ENCODE assay signal across 12 cellular contexts in the genomic region with DNA sequence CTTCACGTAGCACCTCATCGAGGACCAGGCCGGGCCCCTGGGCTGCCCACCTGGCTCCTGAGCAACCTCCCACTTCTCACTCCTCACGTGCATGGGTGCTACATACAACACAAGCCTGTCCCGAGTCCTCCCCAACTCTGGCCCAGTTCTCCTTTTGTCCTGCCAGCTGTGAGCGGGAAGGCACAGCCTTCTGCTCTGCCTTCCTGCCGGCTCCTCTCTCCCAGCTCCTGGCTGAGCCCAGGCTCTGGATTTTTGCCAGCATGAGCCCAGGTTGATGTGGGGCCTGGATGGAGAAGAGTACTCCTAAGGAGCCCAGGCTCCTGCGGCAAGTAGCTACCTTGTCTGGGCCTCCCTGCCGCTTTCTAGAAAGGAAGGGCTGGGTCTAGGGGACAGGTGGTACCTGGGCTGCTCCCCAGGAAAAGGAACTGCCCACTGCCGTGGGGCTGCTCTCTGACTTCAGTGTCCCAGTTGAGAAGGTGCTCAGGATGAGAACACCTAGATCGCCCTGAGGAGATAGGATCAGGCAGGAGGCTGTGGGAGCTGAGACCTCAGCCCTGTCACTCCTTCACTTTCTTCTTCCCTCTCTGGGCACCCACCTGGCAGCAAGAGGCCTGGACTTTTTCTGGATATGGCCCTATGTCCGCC. TPM values are rescaled to one million over a fixed set of nuclear protein-coding genes. Genes with fewer than 3 reads are reported as not detected.
DNase-seq lines count a peak whose midpoint lies in the region; ATAC-seq and TF ChIP-seq lines count a peak whose summit lies in the region.
"Had no signal": no experiment of that assay in that cellular context is flagged by ENCODE, and none has a peak within 500 bp of the region (broad histone marks: within the 10 kb centered on the region; RNA-seq: fewer than 3 reads in every experiment).

No MANE protein-coding gene starts in this region.

- peak in 1 of 4 donors; percentile 53 for TF ChIP-seq EP300 in sigmoid colon (IDR thresholded peaks at IDR 0.05)

- peaks cover 27% of the 10 kb centered on the region for H3K4me1 ChIP-seq in fibroblast of lung (ENCODE audit: control insufficient read depth, extremely low read depth, insufficient read depth, low read length)
- H3K4me1 ChIP-seq in sigmoid colon = peaks cover 0 to 90% (median 73%) of the 10 kb centered on the region in 4 donors

- intact Hi-C loops in sigmoid colon (cut with DNase I) = loop anchor here (5.0 kb wide), 1 partner anchor 82 kb away; the partner anchor contains the start of gene NFIX

- TF ChIP-seq POLR2A in sigmoid colon (IDR thresholded peaks at IDR 0.05) = no peak

- ATAC-seq in natural killer cell treated with Interleukin-12 subunit alpha and Interleukin-12 subunit beta and Interleukin-15 and Interleukin-18, amount 100 ng/mL, for 72 hours = no peak
- ATAC-seq in GM21717 (IDR thresholded peaks at IDR 0.05; ENCODE audit: unreplicated experiment) (no peak), GM19351 (IDR thresholded peaks at IDR 0.05; ENCODE audit: unreplicated experiment) (no peak), HG03342 (IDR thresholded peaks at IDR 0.05; ENCODE audit: unreplicated experiment) (no peak)

- H3K27me3 ChIP-seq in fibroblast of lung (ENCODE audit: control insufficient read depth, insufficient read depth, low read length) (no peaks in the 10 kb centered on the region), sigmoid colon (no peaks in the 10 kb centered on the region)

- H3K9me3 Mint-ChIP-seq in natural killer cell treated with Interleukin-12 subunit alpha and Interleukin-12 subunit beta and Interleukin-15 and Interleukin-18, amount 100 ng/mL, for 72 hours = no peaks in the 10 kb centered on the region
- H3K9me3 Mint-ChIP-seq: CD4-positive, CD25-positive, alpha-beta regulatory T cell had no signal

- peaks cover 2% of the 10 kb centered on the region for H3K79me2 ChIP-seq in fibroblast of lung (ENCODE audit: control insufficient read depth, insufficient read depth, low read length)

- no peak overlapping the region for H2AFZ ChIP-seq in fibroblast of lung (ENCODE audit: low read length)

- H3K9ac ChIP-seq in fibroblast of lung (ENCODE audit: insufficient read depth, low read length) = no peak overlapping the region

- DNase-seq in COR-L47 (lab: John Stamatoyannopoulos, UW) (peak; percentile 51), NCI-H446 treated with DMSO at 0.1 percent for 48 hours (lab: John Stamatoyannopoulos, UW) (peak; percentile 61), fibroblast of lung (ENCODE audit: low read depth in 2 of 2) (peak in 1 of 2 donors; percentile 20), sigmoid colon (peak; percentile 91)
- DNase-seq in natural killer cell treated with Interleukin-12 subunit alpha and Interleukin-12 subunit beta and Interleukin-15 and Interleukin-18, amount 100 ng/mL, for 72 hours (ENCODE audit: low spot score) = no peak
- DNase-seq: activated CD4-positive, alpha-beta T cell treated with anti-CD3 and anti-CD28 coated beads for 4 hours; CD4-positive, CD25-positive, alpha-beta regulatory T cell; stimulated activated CD4-positive, alpha-beta T cell treated with anti-CD3 and anti-CD28 coated beads, Interleukin-12 subunit alpha, Interleukin-12 subunit beta, amount 100 ng/mL, for 4 hours; stimulated activated naive CD4-positive, alpha-beta T cell had no signal

- WGBS in sigmoid colon, 2 donors = 24 to 55% methylated on average over 12 of the region's 12 CpGs

- no peak overlapping the region for H3K4me3 Mint-ChIP-seq in natural killer cell treated with Interleukin-12 subunit alpha and Interleukin-12 subunit beta and Interleukin-15 and Interleukin-18, amount 100 ng/mL, for 72 hours
- H3K4me3 Mint-ChIP-seq: CD4-positive, CD25-positive, alpha-beta regulatory T cell had no signal

- H3K9me3 ChIP-seq in fibroblast of lung (ENCODE audit: control insufficient read depth, insufficient read depth, low read depth, low read length) (no peaks in the 10 kb centered on the region), sigmoid colon (no peaks in the 10 kb centered on the region)

- peaks cover 0 to 3% of the 10 kb centered on the region in 2 donors for H3K27me3 Mint-ChIP-seq in natural killer cell treated with Interleukin-12 subunit alpha and Interleukin-12 subunit beta and Interleukin-15 and Interleukin-18, amount 100 ng/mL, for 72 hours

- no peaks in the 10 kb centered on the region for H3K4me1 Mint-ChIP-seq in natural killer cell treated with Interleukin-12 subunit alpha and Interleukin-12 subunit beta and Interleukin-15 and Interleukin-18, amount 100 ng/mL, for 72 hours (ENCODE audit: low read depth in 2 of 2)
- H3K4me1 Mint-ChIP-seq: CD4-positive, CD25-positive, alpha-beta regulatory T cell had no signal

- H3K27ac ChIP-seq in fibroblast of lung (ENCODE audit: insufficient read depth, low read length) (peak overlapping the region; percentile 50), sigmoid colon (peak overlapping the region; percentile 79 to 97 (median 88))

- H3K36me3 Mint-ChIP-seq in natural killer cell treated with Interleukin-12 subunit alpha and Interleukin-12 subunit beta and Interleukin-15 and Interleukin-18, amount 100 ng/mL, for 72 hours = no peaks in the 10 kb centered on the region
- H3K36me3 Mint-ChIP-seq: CD4-positive, CD25-positive, alpha-beta regulatory T cell had no signal

- no peak overlapping the region for H3K27ac Mint-ChIP-seq in natural killer cell treated with Interleukin-12 subunit alpha and Interleukin-12 subunit beta and Interleukin-15 and Interleukin-18, amount 100 ng/mL, for 72 hours
- H3K27ac Mint-ChIP-seq: CD4-positive, CD25-positive, alpha-beta regulatory T cell had no signal

- H3K4me2 ChIP-seq in fibroblast of lung (ENCODE audit: extremely low read depth, insufficient read depth, low read length) = peak overlapping the region; percentile 54

- peaks cover 33% of the 10 kb centered on the region for H3K36me3 ChIP-seq in fibroblast of lung (ENCODE audit: control insufficient read depth, insufficient read depth, low read length)
- peaks cover 5 to 53% (median 22%) of the 10 kb centered on the region in 4 donors for H3K36me3 ChIP-seq in sigmoid colon

- H3K4me3 ChIP-seq in fibroblast of lung (replicated peaks in 1 of 4; ENCODE audit: control extremely low read depth in 1 of 4, insufficient read depth in 1 of 4, low read depth in 3 of 4, low read length in 4 of 4) (no peak overlapping the region), sigmoid colon (no peak overlapping the region)

- no peaks in the 10 kb centered on the region for H4K20me1 ChIP-seq in fibroblast of lung (ENCODE audit: control insufficient read depth, extremely low read depth, insufficient read depth, low read length)

- TF ChIP-seq CTCF in fibroblast of lung (conservative IDR thresholded peaks at IDR 0.05 in 1 of 2, IDR thresholded peaks at IDR 0.05 in 1 of 2; ENCODE audit: low read depth in 1 of 2, low read length in 2 of 2) (no peak), sigmoid colon (IDR thresholded peaks at IDR 0.05) (no peak)

RNA-seq across cellular contexts. Expression of gene LYL1, which starts 23.6 kb away (rescaled TPM):
- total RNA-seq in fibroblast of lung (under 0.01 and 1.2 TPM in 2 replicates), sigmoid colon (10 to 100 TPM; 13.0 to 17.8 (median 15.2) TPM)
- polyA plus RNA-seq in fibroblast of lung (0.26 and 0.30 TPM in 2 replicates), sigmoid colon (10 to 100 TPM in 1 of 3 donors, 1 to 10 TPM in 2; 3.0 to 18.4 (median 3.7) TPM)
- polyA plus RNA-seq in fibroblast of lung (2012) = 0.50 and 0.96 TPM in 2 replicates
- polyA minus RNA-seq in fibroblast of lung (ENCODE audit: low replicate concordance) = 0.22 TPM in 1 of 2 replicates, not detected in the other
- 1 to 10 TPM in 1 of 2 donors, under 1 TPM in 1; 0.86 to 1.4 TPM for total RNA-seq in natural killer cell treated with Interleukin-12 subunit alpha and Interleukin-12 subunit beta and Interleukin-15 and Interleukin-18, amount 100 ng/mL, for 72 hours

RNA-seq across cellular contexts. Expression of gene TRMT1, which starts 37.5 kb away (rescaled TPM):
- 20.3 and 21.8 TPM in 2 replicates for total RNA-seq in fibroblast of lung
- 12.2 and 17.9 TPM in 2 replicates for polyA plus RNA-seq in fibroblast of lung
- polyA plus RNA-seq in fibroblast of lung (2012) = 12.4 and 24.1 TPM in 2 replicates
- polyA minus RNA-seq in fibroblast of lung (ENCODE audit: low replicate concordance) = 24.9 and 36.2 TPM in 2 replicates
- 10 to 100 TPM; 17.4 to 25.8 (median 21.9) TPM for total RNA-seq in sigmoid colon
- 10 to 100 TPM in 2 of 3 donors, 1 to 10 TPM in 1; 6.7 to 48.6 (median 10.2) TPM for polyA plus RNA-seq in sigmoid colon
- 100 to 1,000 TPM in 1 of 2 donors, 10 to 100 TPM in 1; 54.6 to 120 TPM for total RNA-seq in natural killer cell treated with Interleukin-12 subunit alpha and Interleukin-12 subunit beta and Interleukin-15 and Interleukin-18, amount 100 ng/mL, for 72 hours

RNA-seq across cellular contexts. Expression of gene NACC1, which starts 39.0 kb away (rescaled TPM):
- total RNA-seq in fibroblast of lung (24.7 and 31.9 TPM in 2 replicates), sigmoid colon (10 to 100 TPM in 3 of 4 donors, 1 to 10 TPM in 1; 8.1 to 20.5 (median 17.3) TPM)
- polyA plus RNA-seq in fibroblast of lung (33.5 and 64.7 TPM in 2 replicates), sigmoid colon (10 to 100 TPM; 15.0 to 67.2 (median 26.4) TPM)
- 38.6 and 61.6 TPM in 2 replicates for polyA plus RNA-seq in fibroblast of lung (2012)
- polyA minus RNA-seq in fibroblast of lung (ENCODE audit: low replicate concordance) = 78.1 and 116 TPM in 2 replicates
- total RNA-seq in natural killer cell treated with Interleukin-12 subunit alpha and Interleukin-12 subunit beta and Interleukin-15 and Interleukin-18, amount 100 ng/mL, for 72 hours = 100 to 1,000 TPM; 129 to 138 TPM
